In the genomic region with DNA sequence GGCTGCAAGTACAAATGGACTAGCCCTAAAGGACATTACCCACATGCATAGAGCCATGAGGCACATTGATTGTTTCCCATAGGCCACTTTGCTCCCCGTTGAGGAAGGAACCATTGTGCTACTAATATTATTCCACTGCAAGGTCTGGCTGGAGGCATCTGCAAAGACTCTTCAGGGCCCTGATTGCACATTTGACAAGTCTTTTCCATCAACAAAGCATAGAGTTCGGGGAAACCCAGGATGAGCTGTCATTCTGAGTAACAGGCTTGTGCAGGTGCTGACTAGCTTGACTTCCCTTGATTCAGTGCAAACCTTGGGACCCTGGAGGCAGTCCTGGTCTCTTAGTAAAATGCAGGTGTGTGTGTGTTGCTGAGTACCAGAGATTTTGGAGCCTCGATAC, we compare ENCODE assay signal across 1 cellular context.
TF ChIP-seq lines count a peak whose summit lies in the region.

No MANE protein-coding gene starts in this region.

TF ChIP-seq in K562, 482 proteins besides CTCF, POLR2A, EP300 and RAD21 (continued from another document):
- TF ChIP-seq, protein P1, sequence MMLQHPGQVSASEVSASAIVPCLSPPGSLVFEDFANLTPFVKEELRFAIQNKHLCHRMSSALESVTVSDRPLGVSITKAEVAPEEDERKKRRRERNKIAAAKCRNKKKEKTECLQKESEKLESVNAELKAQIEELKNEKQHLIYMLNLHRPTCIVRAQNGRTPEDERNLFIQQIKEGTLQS (IDR thresholded peaks at IDR 0.05): peak; percentile 47; the same call in 1 of the 2 replicates
- TF ChIP-seq, protein P1 (CRISPR knock-in tag; conservative IDR thresholded peaks at IDR 0.05): no peak
- TF ChIP-seq ARID1B (IDR thresholded peaks at IDR 0.05): peak; percentile 60
- TF ChIP-seq DACH1 (IDR thresholded peaks at IDR 0.05; ENCODE audit: partially characterized antibody): no peak
- peak; percentile 64 for TF ChIP-seq SMARCA4 (IDR thresholded peaks at IDR 0.05)
- peak; percentile 23; the same call in 1 of the 2 replicates for TF ChIP-seq CBFA2T3 (IDR thresholded peaks at IDR 0.05)
- TF ChIP-seq, protein P2, sequence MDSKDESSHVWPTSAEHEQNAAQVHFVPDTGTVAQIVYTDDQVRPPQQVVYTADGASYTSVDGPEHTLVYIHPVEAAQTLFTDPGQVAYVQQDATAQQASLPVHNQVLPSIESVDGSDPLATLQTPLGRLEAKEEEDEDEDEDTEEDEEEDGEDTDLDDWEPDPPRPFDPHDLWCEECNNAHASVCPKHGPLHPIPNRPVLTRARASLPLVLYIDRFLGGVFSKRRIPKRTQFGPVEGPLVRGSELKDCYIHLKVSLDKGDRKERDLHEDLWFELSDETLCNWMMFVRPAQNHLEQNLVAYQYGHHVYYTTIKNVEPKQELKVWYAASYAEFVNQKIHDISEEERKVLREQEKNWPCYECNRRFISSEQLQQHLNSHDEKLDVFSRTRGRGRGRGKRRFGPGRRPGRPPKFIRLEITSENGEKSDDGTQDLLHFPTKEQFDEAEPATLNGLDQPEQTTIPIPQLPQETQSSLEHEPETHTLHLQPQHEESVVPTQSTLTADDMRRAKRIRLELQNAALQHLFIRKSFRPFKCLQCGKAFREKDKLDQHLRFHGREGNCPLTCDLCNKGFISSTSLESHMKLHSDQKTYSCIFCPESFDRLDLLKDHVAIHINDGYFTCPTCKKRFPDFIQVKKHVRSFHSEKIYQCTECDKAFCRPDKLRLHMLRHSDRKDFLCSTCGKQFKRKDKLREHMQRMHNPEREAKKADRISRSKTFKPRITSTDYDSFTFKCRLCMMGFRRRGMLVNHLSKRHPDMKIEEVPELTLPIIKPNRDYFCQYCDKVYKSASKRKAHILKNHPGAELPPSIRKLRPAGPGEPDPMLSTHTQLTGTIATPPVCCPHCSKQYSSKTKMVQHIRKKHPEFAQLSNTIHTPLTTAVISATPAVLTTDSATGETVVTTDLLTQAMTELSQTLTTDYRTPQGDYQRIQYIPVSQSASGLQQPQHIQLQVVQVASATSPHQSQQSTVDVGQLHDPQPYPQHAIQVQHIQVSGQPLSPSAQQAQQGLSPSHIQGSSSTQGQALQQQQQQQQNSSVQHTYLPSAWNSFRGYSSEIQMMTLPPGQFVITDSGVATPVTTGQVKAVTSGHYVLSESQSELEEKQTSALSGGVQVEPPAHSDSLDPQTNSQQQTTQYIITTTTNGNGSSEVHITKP (IDR thresholded peaks at IDR 0.05; ENCODE audit: partially characterized antibody): peak; percentile 58
- TF ChIP-seq ZNF79 (CRISPR knock-in tag; IDR thresholded peaks at IDR 0.05; ENCODE audit: low read depth): no peak
- TF ChIP-seq MEIS2 (IDR thresholded peaks at IDR 0.05; ENCODE audit: partially characterized antibody): peak; percentile 77
- TF ChIP-seq JUN (IDR thresholded peaks at IDR 0.05; ENCODE audit: borderline replicate concordance, low read depth, low read length): 0 out of 2 replicates have a peak, but pooled peaks have one; percentile 14
- no peak for TF ChIP-seq JUN (CRISPR knock-in tag; IDR thresholded peaks at IDR 0.05; ENCODE audit: borderline replicate concordance)
